Comparison of ENCODE assay signal across 14 cellular contexts in genomic region chr5:14025566-14026276, GRCh38.
DNase-seq lines count a peak whose midpoint lies in the region; ATAC-seq, FAIRE-seq and TF ChIP-seq lines count a peak whose summit lies in the region.
"Had no signal": no experiment of that assay in that cellular context is flagged by ENCODE, and none has a peak within 500 bp of the region (broad histone marks: within the 10 kb centered on the region; RNA-seq: fewer than 3 reads in every experiment).

No MANE protein-coding gene starts in this region.

- H3K4me3 ChIP-seq in liver (ENCODE audit: low read depth in 1 of 3, low read length in 3 of 3) (no peak overlapping the region), HepG2 (replicated peaks in 1 of 3; ENCODE audit: insufficient read depth in 1 of 3, low read depth in 2 of 3, low read length in 3 of 3) (no peak overlapping the region), epithelial cell of proximal tubule (ENCODE audit: low read depth, low read length) (no peak overlapping the region), lower lobe of right lung (no peak overlapping the region)
- H3K4me3 ChIP-seq: BLaER1 treated with 17β-estradiol and CSF1 and Interleukin-3, amounts not matched to agents 10 nM and 100 nM; HAP-1 had no signal

- H3K9me3 Mint-ChIP-seq in glutamatergic neuron (ENCODE audit: unreplicated experiment) = no peaks in the 10 kb centered on the region

- H3K4me1 ChIP-seq in liver (ENCODE audit: control insufficient read depth in 4 of 4, insufficient read depth in 4 of 4, low read length in 3 of 4) = no peaks in the 10 kb centered on the region
- no peaks in the 10 kb centered on the region for H3K4me1 ChIP-seq in HepG2 (ENCODE audit: insufficient read depth, low read length)
- H3K4me1 ChIP-seq in lower lobe of right lung = no peaks in the 10 kb centered on the region
- H3K4me1 ChIP-seq: BLaER1 treated with 17β-estradiol and CSF1 and Interleukin-3, amounts not matched to agents 10 nM and 100 nM; HAP-1 had no signal

- H3K27me3 ChIP-seq in liver (ENCODE audit: control insufficient read depth in 4 of 4, insufficient read depth in 4 of 4, low read length in 3 of 4) (no peaks in the 10 kb centered on the region), HepG2 (ENCODE audit: control insufficient read depth in 1 of 2, insufficient read depth in 2 of 2, low read length in 2 of 2) (peaks cover 0 to 7% of the 10 kb centered on the region in 2 experiments; a peak in 2 of 5 replicates), lower lobe of right lung (ENCODE audit: low read depth) (no peaks in the 10 kb centered on the region)
- H3K27me3 ChIP-seq: BLaER1 treated with 17β-estradiol and CSF1 and Interleukin-3, amounts not matched to agents 10 nM and 100 nM had no signal

- POLR2A ChIA-PET in HepG2 (lab: Yijun Ruan, JAX) = no interaction called here

- in situ Hi-C loops in HepG2 (cut with HindIII; ENCODE audit: extremely low pct_ligation_motif_present, low pct_unique_long_range_greater_than_20kb) = no loop called here

- no peak for TF ChIP-seq POLR2A in HepG2 (IDR thresholded peaks at IDR 0.05; ENCODE audit: insufficient read depth in 1 of 2, low read depth in 2 of 2, low read length in 2 of 2)

- no peak overlapping the region for H3K9ac ChIP-seq in liver (ENCODE audit: low read depth in 1 of 2, low read length in 2 of 2)
- H3K9ac ChIP-seq in HepG2 (ENCODE audit: insufficient read depth, low read depth, low read length) = no peak overlapping the region
- H3K9ac ChIP-seq: BLaER1 treated with 17β-estradiol and CSF1 and Interleukin-3, amounts not matched to agents 10 nM and 100 nM had no signal

- TF ChIP-seq CTCF in liver (IDR thresholded peaks at IDR 0.05; ENCODE audit: low read depth, low read length, missing input control) = peak; percentile 14
- no peak for TF ChIP-seq CTCF in HepG2 (CRISPR knock-in tag; IDR thresholded peaks at IDR 0.05)
- peak; percentile 20 for TF ChIP-seq CTCF in epithelial cell of proximal tubule (conservative IDR thresholded peaks at IDR 0.05; ENCODE audit: low read depth, low read length)
- TF ChIP-seq CTCF in lower lobe of right lung (IDR thresholded peaks at IDR 0.05) = no peak
- TF ChIP-seq CTCF in glutamatergic neuron (IDR thresholded peaks at IDR 0.05; ENCODE audit: partially characterized antibody, unreplicated experiment) = no peak

- H3K27ac ChIP-seq in liver (ENCODE audit: low read depth in 1 of 2, low read length in 2 of 2) (no peak overlapping the region), HepG2 (ENCODE audit: extremely low read length, insufficient read depth, low read length) (no peak overlapping the region), lower lobe of right lung (no peak overlapping the region)
- H3K27ac ChIP-seq: BLaER1 treated with 17β-estradiol and CSF1 and Interleukin-3, amounts not matched to agents 10 nM and 100 nM had no signal

- intact Hi-C loops in HepG2 (cut with micrococcal nuclease; ENCODE audit: unreplicated experiment) = no loop called here
- intact Hi-C loops in lower lobe of right lung (cut with DNase I) = no loop called here

- no peak overlapping the region for H3K4me3 Mint-ChIP-seq in glutamatergic neuron (ENCODE audit: unreplicated experiment)

- BruUV-seq in HepG2 (replicated peaks; lab: Mats Ljungman, UMichigan) = no TSS peak

- no peaks in the 10 kb centered on the region for H3K4me1 Mint-ChIP-seq in glutamatergic neuron (ENCODE audit: low read depth, unreplicated experiment)

- WGBS in liver = 69% methylated on average over 4 of the region's 4 CpGs
- 78% methylated on average over 4 of the region's 4 CpGs for WGBS in HepG2 (ENCODE audit: low lambda C conversion rate)

- no peak overlapping the region for H3K4me2 ChIP-seq in HepG2 (ENCODE audit: low read depth, low read length)
- H3K4me2 ChIP-seq: BLaER1 treated with 17β-estradiol and CSF1 and Interleukin-3, amounts not matched to agents 10 nM and 100 nM had no signal

- DNase-seq in HepG2 (ENCODE audit: low spot score) = no peak
- no peak for DNase-seq in epithelial cell of proximal tubule (ENCODE audit: low read depth)
- DNase-seq in lower lobe of right lung = no peak
- no peak for DNase-seq in glutamatergic neuron
- DNase-seq: NCI-H1436 treated with DMSO at 0.1 percent for 48 hours, NCI-H2081 treated with DMSO at 0.1 percent for 48 hours, NCI-H2227 treated with DMSO at 0.1 percent for 48 hours, NCI-H526 had no signal

- TF ChIP-seq RAD21 in liver (IDR thresholded peaks at IDR 0.05) (peak; percentile 9 to 27), HepG2 (CRISPR knock-in tag; IDR thresholded peaks at IDR 0.05) (no peak)

- H3K36me3 Mint-ChIP-seq in glutamatergic neuron (ENCODE audit: unreplicated experiment) = no peaks in the 10 kb centered on the region

- ATAC-seq in HepG2 = no peak
- ATAC-seq in lower lobe of right lung = peak; percentile 38 to 79
- ATAC-seq in GM21717 (IDR thresholded peaks at IDR 0.05; ENCODE audit: unreplicated experiment) = no peak
- no peak for ATAC-seq in HG03457 (IDR thresholded peaks at IDR 0.05; ENCODE audit: unreplicated experiment)
- no peak for ATAC-seq in HG03095 (IDR thresholded peaks at IDR 0.05; ENCODE audit: unreplicated experiment)

- no peak overlapping the region for H2AFZ ChIP-seq in HepG2 (ENCODE audit: low read length)

- CTCF ChIA-PET in HepG2 (lab: Yijun Ruan, JAX; ENCODE audit: low intra/inter-chr PET ratio, low total read pairs) = no interaction called here

- H3K9me3 ChIP-seq in liver (ENCODE audit: control insufficient read depth in 4 of 4, low read length in 3 of 4) (no peaks in the 10 kb centered on the region), HepG2 (ENCODE audit: low read length) (no peaks in the 10 kb centered on the region), lower lobe of right lung (no peaks in the 10 kb centered on the region)
- H3K9me3 ChIP-seq: HAP-1 had no signal

- no peaks in the 10 kb centered on the region for H4K20me1 ChIP-seq in HepG2 (ENCODE audit: insufficient read depth, low read length)
- H4K20me1 ChIP-seq: BLaER1 treated with 17β-estradiol and CSF1 and Interleukin-3, amounts not matched to agents 10 nM and 100 nM had no signal

- H3K79me2 ChIP-seq in HepG2 (ENCODE audit: insufficient read depth, low read length) = no peaks in the 10 kb centered on the region

- no peak overlapping the region for H3K27ac Mint-ChIP-seq in glutamatergic neuron (ENCODE audit: unreplicated experiment)

- TF ChIP-seq EP300 in HepG2 (IDR thresholded peaks at IDR 0.05; ENCODE audit: low read depth in 2 of 2, low read length in 2 of 2) (no peak), HepG2 (CRISPR knock-in tag; IDR thresholded peaks at IDR 0.05; ENCODE audit: borderline replicate concordance) (no peak)

- no peak for FAIRE-seq in HepG2 (lab: Jason Lieb, UNC)

- peaks cover 3% of the 10 kb centered on the region for H3K27me3 Mint-ChIP-seq in glutamatergic neuron (ENCODE audit: unreplicated experiment)

- no peaks in the 10 kb centered on the region for H3K36me3 ChIP-seq in liver (ENCODE audit: control insufficient read depth in 4 of 4, insufficient read depth in 3 of 4, low read depth in 1 of 4, low read length in 3 of 4)
- H3K36me3 ChIP-seq in HepG2 (replicated peaks in 1 of 2; ENCODE audit: control insufficient read depth in 1 of 2, insufficient read depth in 2 of 2, low read length in 2 of 2) = no peaks in the 10 kb centered on the region
- H3K36me3 ChIP-seq in lower lobe of right lung = no peaks in the 10 kb centered on the region
- H3K36me3 ChIP-seq: BLaER1 treated with 17β-estradiol and CSF1 and Interleukin-3, amounts not matched to agents 10 nM and 100 nM; HAP-1 had no signal

TF ChIP-seq in liver, 16 proteins besides CTCF, POLR2A, EP300 and RAD21:
- TF ChIP-seq HNF4G (IDR thresholded peaks at IDR 0.05) (no peak), EGR1 (IDR thresholded peaks at IDR 0.05; ENCODE audit: low read depth in 2 of 2) (no peak), SP1 (IDR thresholded peaks at IDR 0.05) (peak; percentile 11)

TF ChIP-seq in HepG2, 621 proteins besides CTCF, POLR2A, EP300 and RAD21 (continues in another document):
- TF ChIP-seq, protein P1, sequence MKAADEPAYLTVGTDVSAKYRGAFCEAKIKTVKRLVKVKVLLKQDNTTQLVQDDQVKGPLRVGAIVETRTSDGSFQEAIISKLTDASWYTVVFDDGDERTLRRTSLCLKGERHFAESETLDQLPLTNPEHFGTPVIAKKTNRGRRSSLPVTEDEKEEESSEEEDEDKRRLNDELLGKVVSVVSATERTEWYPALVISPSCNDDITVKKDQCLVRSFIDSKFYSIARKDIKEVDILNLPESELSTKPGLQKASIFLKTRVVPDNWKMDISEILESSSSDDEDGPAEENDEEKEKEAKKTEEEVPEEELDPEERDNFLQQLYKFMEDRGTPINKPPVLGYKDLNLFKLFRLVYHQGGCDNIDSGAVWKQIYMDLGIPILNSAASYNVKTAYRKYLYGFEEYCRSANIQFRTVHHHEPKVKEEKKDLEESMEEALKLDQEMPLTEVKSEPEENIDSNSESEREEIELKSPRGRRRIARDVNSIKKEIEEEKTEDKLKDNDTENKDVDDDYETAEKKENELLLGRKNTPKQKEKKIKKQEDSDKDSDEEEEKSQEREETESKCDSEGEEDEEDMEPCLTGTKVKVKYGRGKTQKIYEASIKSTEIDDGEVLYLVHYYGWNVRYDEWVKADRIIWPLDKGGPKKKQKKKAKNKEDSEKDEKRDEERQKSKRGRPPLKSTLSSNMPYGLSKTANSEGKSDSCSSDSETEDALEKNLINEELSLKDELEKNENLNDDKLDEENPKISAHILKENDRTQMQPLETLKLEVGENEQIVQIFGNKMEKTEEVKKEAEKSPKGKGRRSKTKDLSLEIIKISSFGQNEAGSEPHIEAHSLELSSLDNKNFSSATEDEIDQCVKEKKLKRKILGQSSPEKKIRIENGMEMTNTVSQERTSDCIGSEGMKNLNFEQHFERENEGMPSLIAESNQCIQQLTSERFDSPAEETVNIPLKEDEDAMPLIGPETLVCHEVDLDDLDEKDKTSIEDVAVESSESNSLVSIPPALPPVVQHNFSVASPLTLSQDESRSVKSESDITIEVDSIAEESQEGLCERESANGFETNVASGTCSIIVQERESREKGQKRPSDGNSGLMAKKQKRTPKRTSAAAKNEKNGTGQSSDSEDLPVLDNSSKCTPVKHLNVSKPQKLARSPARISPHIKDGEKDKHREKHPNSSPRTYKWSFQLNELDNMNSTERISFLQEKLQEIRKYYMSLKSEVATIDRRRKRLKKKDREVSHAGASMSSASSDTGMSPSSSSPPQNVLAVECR (CRISPR knock-in tag; IDR thresholded peaks at IDR 0.05; ENCODE audit: borderline replicate concordance) = no peak
- TF ChIP-seq, protein P2, sequence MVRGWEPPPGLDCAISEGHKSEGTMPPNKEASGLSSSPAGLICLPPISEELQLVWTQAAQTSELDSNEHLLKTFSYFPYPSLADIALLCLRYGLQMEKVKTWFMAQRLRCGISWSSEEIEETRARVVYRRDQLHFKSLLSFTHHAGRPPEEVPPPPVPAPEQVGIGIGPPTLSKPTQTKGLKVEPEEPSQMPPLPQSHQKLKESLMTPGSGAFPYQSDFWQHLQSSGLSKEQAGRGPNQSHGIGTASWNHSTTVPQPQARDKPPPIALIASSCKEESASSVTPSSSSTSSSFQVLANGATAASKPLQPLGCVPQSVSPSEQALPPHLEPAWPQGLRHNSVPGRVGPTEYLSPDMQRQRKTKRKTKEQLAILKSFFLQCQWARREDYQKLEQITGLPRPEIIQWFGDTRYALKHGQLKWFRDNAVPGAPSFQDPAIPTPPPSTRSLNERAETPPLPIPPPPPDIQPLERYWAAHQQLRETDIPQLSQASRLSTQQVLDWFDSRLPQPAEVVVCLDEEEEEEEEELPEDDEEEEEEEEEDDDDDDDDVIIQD (CRISPR knock-in tag; IDR thresholded peaks at IDR 0.05; ENCODE audit: low read depth) = no peak
- TF ChIP-seq CHD2 (IDR thresholded peaks at IDR 0.05; ENCODE audit: low read depth, low read length) = no peak

Comparison
In these comparisons a context has a peak if more than half of its experiments do, and no peak if none do; other contexts are left out.
1. CTCF ChIP-seq: peak in liver (single experiment) and epithelial cell of proximal tubule (single experiment); none in HepG2 (single experiment), lower lobe of right lung (single experiment) and glutamatergic neuron (single experiment).
2. ATAC-seq: peak in lower lobe of right lung (2 of 2); none in HepG2 (single experiment), GM21717 (single experiment), HG03457 (single experiment) and HG03095 (single experiment).